ENCODE assay signal across 1 cellular context in the genomic region with DNA sequence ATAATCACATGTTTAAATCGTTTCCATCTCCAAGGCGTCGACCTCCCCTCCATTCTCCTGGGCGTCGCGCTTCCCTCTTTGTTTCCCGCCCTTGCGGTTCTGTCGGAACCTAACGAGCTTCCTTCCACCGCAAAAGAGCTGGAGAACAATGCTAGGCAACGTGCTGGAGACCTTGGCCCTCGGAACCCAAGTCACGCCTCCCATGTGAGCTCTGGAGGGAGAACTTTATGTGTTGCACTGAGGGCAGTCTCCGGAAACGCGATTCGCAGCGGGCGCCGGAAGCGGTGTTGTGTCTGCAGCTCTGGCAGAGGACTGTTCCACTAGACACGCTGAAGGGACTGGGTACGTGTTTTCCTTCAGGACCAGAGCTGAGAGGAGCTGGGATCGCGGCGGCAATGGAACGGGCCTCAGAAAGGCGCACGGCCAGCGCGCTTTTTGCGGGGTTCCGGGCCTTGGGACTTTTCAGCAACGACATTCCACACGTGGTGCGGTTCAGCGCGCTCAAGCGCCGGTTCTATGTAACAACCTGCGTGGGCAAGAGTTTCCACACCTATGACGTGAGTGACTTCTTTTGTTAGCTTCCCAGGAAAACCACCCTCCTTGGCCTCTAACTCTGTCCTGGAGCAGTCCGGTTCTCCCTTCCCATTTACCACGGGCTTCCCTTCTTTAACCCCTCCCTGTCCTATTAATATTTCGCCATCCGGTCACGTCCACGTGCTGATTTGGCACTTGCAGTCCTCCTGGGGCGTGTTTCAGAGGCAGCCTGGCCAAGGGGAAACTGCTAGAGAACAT.
A peak's percentile ranks its signal among the peaks of the same experiment; 100 is the strongest.
TF ChIP-seq lines count a peak whose summit lies in the region.

Gene WDR36 (plus strand): TSS at position 287 of the 792 bp plus-strand sequence. CDS start 109 bp downstream, at position 396.

TF ChIP-seq in K562, 482 proteins besides CTCF, POLR2A, EP300 and RAD21 (continued from another document and continues in another):
- TF ChIP-seq, protein P1, sequence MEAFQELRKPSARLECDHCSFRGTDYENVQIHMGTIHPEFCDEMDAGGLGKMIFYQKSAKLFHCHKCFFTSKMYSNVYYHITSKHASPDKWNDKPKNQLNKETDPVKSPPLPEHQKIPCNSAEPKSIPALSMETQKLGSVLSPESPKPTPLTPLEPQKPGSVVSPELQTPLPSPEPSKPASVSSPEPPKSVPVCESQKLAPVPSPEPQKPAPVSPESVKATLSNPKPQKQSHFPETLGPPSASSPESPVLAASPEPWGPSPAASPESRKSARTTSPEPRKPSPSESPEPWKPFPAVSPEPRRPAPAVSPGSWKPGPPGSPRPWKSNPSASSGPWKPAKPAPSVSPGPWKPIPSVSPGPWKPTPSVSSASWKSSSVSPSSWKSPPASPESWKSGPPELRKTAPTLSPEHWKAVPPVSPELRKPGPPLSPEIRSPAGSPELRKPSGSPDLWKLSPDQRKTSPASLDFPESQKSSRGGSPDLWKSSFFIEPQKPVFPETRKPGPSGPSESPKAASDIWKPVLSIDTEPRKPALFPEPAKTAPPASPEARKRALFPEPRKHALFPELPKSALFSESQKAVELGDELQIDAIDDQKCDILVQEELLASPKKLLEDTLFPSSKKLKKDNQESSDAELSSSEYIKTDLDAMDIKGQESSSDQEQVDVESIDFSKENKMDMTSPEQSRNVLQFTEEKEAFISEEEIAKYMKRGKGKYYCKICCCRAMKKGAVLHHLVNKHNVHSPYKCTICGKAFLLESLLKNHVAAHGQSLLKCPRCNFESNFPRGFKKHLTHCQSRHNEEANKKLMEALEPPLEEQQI (IDR thresholded peaks at IDR 0.05), result peak; percentile 92
- no peak for TF ChIP-seq CREBBP (IDR thresholded peaks at IDR 0.05; ENCODE audit: low read depth, low read length)
- TF ChIP-seq ELF2 (CRISPR knock-in tag; IDR thresholded peaks at IDR 0.05), result peak; percentile 76
- peak in 1 of 2 experiments; percentile 93; a peak in 2 of 4 replicates for TF ChIP-seq KDM4B (IDR thresholded peaks at IDR 0.05; ENCODE audit: borderline replicate concordance in 2 of 2, low read depth in 1 of 2)
- TF ChIP-seq, protein P2, sequence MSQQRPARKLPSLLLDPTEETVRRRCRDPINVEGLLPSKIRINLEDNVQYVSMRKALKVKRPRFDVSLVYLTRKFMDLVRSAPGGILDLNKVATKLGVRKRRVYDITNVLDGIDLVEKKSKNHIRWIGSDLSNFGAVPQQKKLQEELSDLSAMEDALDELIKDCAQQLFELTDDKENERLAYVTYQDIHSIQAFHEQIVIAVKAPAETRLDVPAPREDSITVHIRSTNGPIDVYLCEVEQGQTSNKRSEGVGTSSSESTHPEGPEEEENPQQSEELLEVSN (IDR thresholded peaks at IDR 0.05; ENCODE audit: borderline replicate concordance in 1 of 2, extremely low read depth in 1 of 2, insufficient read depth in 1 of 2, insufficient read length in 1 of 2, low read depth in 1 of 2, low read length in 1 of 2, poor library complexity in 1 of 2, severe bottlenecking in 1 of 2), result peak; percentile 98 to 100
- TF ChIP-seq RBM25 (IDR thresholded peaks at IDR 0.05; ENCODE audit: low read depth, low read length, severe bottlenecking), result no peak
- TF ChIP-seq ZFX (CRISPR knock-in tag; IDR thresholded peaks at IDR 0.05), result peak; percentile 63
- no peak for TF ChIP-seq SRSF7 (optimal IDR thresholded peaks at IDR 0.05; ENCODE audit: low read depth, low read length)
- peak; percentile 79 for TF ChIP-seq POLR2AphosphoS5 (IDR thresholded peaks at IDR 0.05; ENCODE audit: control insufficient read depth, insufficient read depth, low read depth, low read length)
- TF ChIP-seq, protein P3, sequence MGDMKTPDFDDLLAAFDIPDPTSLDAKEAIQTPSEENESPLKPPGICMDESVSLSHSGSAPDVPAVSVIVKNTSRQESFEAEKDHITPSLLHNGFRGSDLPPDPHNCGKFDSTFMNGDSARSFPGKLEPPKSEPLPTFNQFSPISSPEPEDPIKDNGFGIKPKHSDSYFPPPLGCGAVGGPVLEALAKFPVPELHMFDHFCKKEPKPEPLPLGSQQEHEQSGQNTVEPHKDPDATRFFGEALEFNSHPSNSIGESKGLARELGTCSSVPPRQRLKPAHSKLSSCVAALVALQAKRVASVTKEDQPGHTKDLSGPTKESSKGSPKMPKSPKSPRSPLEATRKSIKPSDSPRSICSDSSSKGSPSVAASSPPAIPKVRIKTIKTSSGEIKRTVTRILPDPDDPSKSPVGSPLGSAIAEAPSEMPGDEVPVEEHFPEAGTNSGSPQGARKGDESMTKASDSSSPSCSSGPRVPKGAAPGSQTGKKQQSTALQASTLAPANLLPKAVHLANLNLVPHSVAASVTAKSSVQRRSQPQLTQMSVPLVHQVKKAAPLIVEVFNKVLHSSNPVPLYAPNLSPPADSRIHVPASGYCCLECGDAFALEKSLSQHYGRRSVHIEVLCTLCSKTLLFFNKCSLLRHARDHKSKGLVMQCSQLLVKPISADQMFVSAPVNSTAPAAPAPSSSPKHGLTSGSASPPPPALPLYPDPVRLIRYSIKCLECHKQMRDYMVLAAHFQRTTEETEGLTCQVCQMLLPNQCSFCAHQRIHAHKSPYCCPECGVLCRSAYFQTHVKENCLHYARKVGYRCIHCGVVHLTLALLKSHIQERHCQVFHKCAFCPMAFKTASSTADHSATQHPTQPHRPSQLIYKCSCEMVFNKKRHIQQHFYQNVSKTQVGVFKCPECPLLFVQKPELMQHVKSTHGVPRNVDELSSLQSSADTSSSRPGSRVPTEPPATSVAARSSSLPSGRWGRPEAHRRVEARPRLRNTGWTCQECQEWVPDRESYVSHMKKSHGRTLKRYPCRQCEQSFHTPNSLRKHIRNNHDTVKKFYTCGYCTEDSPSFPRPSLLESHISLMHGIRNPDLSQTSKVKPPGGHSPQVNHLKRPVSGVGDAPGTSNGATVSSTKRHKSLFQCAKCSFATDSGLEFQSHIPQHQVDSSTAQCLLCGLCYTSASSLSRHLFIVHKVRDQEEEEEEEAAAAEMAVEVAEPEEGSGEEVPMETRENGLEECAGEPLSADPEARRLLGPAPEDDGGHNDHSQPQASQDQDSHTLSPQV (IDR thresholded peaks at IDR 0.05), result peak; percentile 81
- peak; percentile 55 to 82 for TF ChIP-seq SIN3A (IDR thresholded peaks at IDR 0.05; ENCODE audit: borderline replicate concordance in 2 of 2, control insufficient read depth in 1 of 2, low read depth in 2 of 2, low read length in 2 of 2)
- peak; percentile 75 for TF ChIP-seq NBN (IDR thresholded peaks at IDR 0.05; ENCODE audit: low read depth)
- TF ChIP-seq NR2C2 (CRISPR knock-in tag; IDR thresholded peaks at IDR 0.05), result peak; percentile 88
- peak; percentile 80 for TF ChIP-seq NR2C2 (tag; IDR thresholded peaks at IDR 0.05)
- no peak for TF ChIP-seq GATAD2A (IDR thresholded peaks at IDR 0.05)
- TF ChIP-seq, protein P4, sequence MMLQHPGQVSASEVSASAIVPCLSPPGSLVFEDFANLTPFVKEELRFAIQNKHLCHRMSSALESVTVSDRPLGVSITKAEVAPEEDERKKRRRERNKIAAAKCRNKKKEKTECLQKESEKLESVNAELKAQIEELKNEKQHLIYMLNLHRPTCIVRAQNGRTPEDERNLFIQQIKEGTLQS (IDR thresholded peaks at IDR 0.05), result peak; percentile 6; the same call in 1 of the 2 replicates
- TF ChIP-seq, protein P4 (CRISPR knock-in tag; conservative IDR thresholded peaks at IDR 0.05), result peak; percentile 82
- TF ChIP-seq TEAD1 (CRISPR knock-in tag; IDR thresholded peaks at IDR 0.05), result peak; percentile 21 to 85; a peak in 2 of 4 replicates
- TF ChIP-seq SAP30 (IDR thresholded peaks at IDR 0.05; ENCODE audit: borderline replicate concordance, insufficient read depth, low read depth, low read length, poor library complexity, severe bottlenecking), result peak; percentile 92
- peak; percentile 75 for TF ChIP-seq ZKSCAN1 (IDR thresholded peaks at IDR 0.05; ENCODE audit: low read depth, low read length)
- peak; percentile 98 for TF ChIP-seq ZNF511 (CRISPR knock-in tag; IDR thresholded peaks at IDR 0.05)
- TF ChIP-seq SRF (CRISPR knock-in tag; IDR thresholded peaks at IDR 0.05), result 0 out of 4 replicates have a peak, but pooled peaks of 1 of the 2 experiments have one; percentile 29
- TF ChIP-seq XRCC5 (IDR thresholded peaks at IDR 0.05; ENCODE audit: low read depth, low read length), result peak; percentile 99
- no peak for TF ChIP-seq NCOA6 (IDR thresholded peaks at IDR 0.05)
- TF ChIP-seq PHF20 (IDR thresholded peaks at IDR 0.05; ENCODE audit: partially characterized antibody), result peak; percentile 97
- TF ChIP-seq L3MBTL2 (IDR thresholded peaks at IDR 0.05), result peak; percentile 100
- TF ChIP-seq E2F4 (CRISPR knock-in tag; IDR thresholded peaks at IDR 0.05; ENCODE audit: low read depth), result no peak
- 0 out of 2 replicates have a peak, but pooled peaks have one; percentile 20 for TF ChIP-seq ZNF764 (CRISPR knock-in tag; IDR thresholded peaks at IDR 0.05; ENCODE audit: low read depth)
- TF ChIP-seq RBM15 (IDR thresholded peaks at IDR 0.05; ENCODE audit: insufficient read depth, low read length), result no peak
- peak; percentile 99 for TF ChIP-seq GABPB1 (CRISPR knock-in tag; IDR thresholded peaks at IDR 0.05)
- TF ChIP-seq ZBTB26 (CRISPR knock-in tag; IDR thresholded peaks at IDR 0.05), result peak; percentile 18; the same call in 1 of the 2 replicates
- TF ChIP-seq SNAPC5 (CRISPR knock-in tag; IDR thresholded peaks at IDR 0.05), result no peak
- TF ChIP-seq MLLT1 (IDR thresholded peaks at IDR 0.05), result no peak
- TF ChIP-seq CREM (IDR thresholded peaks at IDR 0.05; ENCODE audit: low read depth), result peak; percentile 97
